Comparison of ENCODE assay signal across 8 cellular contexts in genomic region chr11:7986768-7987559, GRCh38. TPM values are rescaled to one million over a fixed set of nuclear protein-coding genes. Genes with fewer than 3 reads are reported as not detected.
A peak's percentile ranks its signal among the peaks of the same experiment; 100 is the strongest.
DNase-seq lines count a peak whose midpoint lies in the region; ATAC-seq and TF ChIP-seq lines count a peak whose summit lies in the region.

Gene EIF3F, plus strand, starts transcription at chr11:7987337. Its CDS starts 16 bp downstream, at chr11:7987353.

- intact Hi-C loops in dorsolateral prefrontal cortex (cut with DNase I): loop anchor here (1.0 to 10.0 kb wide), 4 partner anchors 94 to 890 kb away; no protein-coding TSS in a partner anchor

- 1% methylated on average over 47 of the region's 47 CpGs for WGBS in liver

- peak; percentile 89 to 99 (median 96) for DNase-seq in CD4-positive, CD25-positive, alpha-beta regulatory T cell
- peak; percentile 99 for DNase-seq in NCI-H82 (lab: John Stamatoyannopoulos, UW)
- DNase-seq in activated CD4-positive, alpha-beta T cell treated with anti-CD3 and anti-CD28 coated beads, Interleukin-2, amount 50 U/mL, for 48 hours: peak; percentile 85 to 88
- peak; percentile 75 to 96 (median 91) for DNase-seq in dorsolateral prefrontal cortex
- DNase-seq in stimulated activated CD4-positive, alpha-beta T cell treated with anti-CD3 and anti-CD28 coated beads, Interleukin-4, amount 100 ng/mL, for 24 hours: peak; percentile 94

- peaks cover 21 to 55% (median 41%) of the 10 kb centered on the region in 4 donors for H3K4me1 Mint-ChIP-seq in CD4-positive, CD25-positive, alpha-beta regulatory T cell

- H3K4me3 ChIP-seq in CD4-positive, CD25-positive, alpha-beta regulatory T cell (ENCODE audit: low read depth, low read length): peak within 1 kb of the TSS; percentile 98
- H3K4me3 ChIP-seq in dorsolateral prefrontal cortex (peak within 1 kb of the TSS; percentile 57 to 97 (median 83)), liver (ENCODE audit: low read depth in 1 of 3, low read length in 3 of 3) (peak within 1 kb of the TSS; percentile 71 to 99 (median 96))

- peak; percentile 97 to 98 for ATAC-seq in CD4-positive, CD25-positive, alpha-beta regulatory T cell (ENCODE audit: low read depth in 2 of 2)
- ATAC-seq in GM19438 (IDR thresholded peaks at IDR 0.05; ENCODE audit: low read depth, unreplicated experiment) (peak; percentile 93), HG03575 (IDR thresholded peaks at IDR 0.05; ENCODE audit: extremely low read depth, insufficient number of reproducible peaks, low FRiP score, unreplicated experiment) (peak; percentile 89)

- peaks cover 25% of the 10 kb centered on the region for H3K4me1 ChIP-seq in CD4-positive, CD25-positive, alpha-beta regulatory T cell (ENCODE audit: control insufficient read depth, insufficient read depth, low read length, poor library complexity, severe bottlenecking)
- peaks cover 4 to 30% (median 24%) of the 10 kb centered on the region in 4 donors for H3K4me1 ChIP-seq in liver (ENCODE audit: control insufficient read depth in 4 of 4, insufficient read depth in 4 of 4, low read length in 3 of 4)

- H3K27ac Mint-ChIP-seq in CD4-positive, CD25-positive, alpha-beta regulatory T cell: peak within 1 kb of the TSS; percentile 94 to 100 (median 97)

- peak; percentile 98 for TF ChIP-seq RAD21 in liver (IDR thresholded peaks at IDR 0.05)

- TF ChIP-seq CTCF in dorsolateral prefrontal cortex (IDR thresholded peaks at IDR 0.05 in 54 of 56, conservative IDR thresholded peaks at IDR 0.05 in 2 of 56; ENCODE audit: low read depth in 1 of 56, partially characterized antibody in 56 of 56): peak; percentile 75 to 96 (median 90)
- TF ChIP-seq CTCF in liver (IDR thresholded peaks at IDR 0.05; ENCODE audit: low read depth, low read length, missing input control): peak; percentile 91

- peaks cover 16% of the 10 kb centered on the region for H3K36me3 ChIP-seq in CD4-positive, CD25-positive, alpha-beta regulatory T cell (ENCODE audit: control insufficient read depth, insufficient read depth, low read length)
- H3K36me3 ChIP-seq in liver (ENCODE audit: control insufficient read depth in 4 of 4, insufficient read depth in 3 of 4, low read depth in 1 of 4, low read length in 3 of 4): peaks cover 0 to 6% (median 2%) of the 10 kb centered on the region in 4 donors

- no peaks in the 10 kb centered on the region for H3K9me3 Mint-ChIP-seq in CD4-positive, CD25-positive, alpha-beta regulatory T cell

- H3K4me3 Mint-ChIP-seq in CD4-positive, CD25-positive, alpha-beta regulatory T cell: peak within 1 kb of the TSS; percentile 77 to 98 (median 94)

- H3K9me3 ChIP-seq in CD4-positive, CD25-positive, alpha-beta regulatory T cell (ENCODE audit: control insufficient read depth in 2 of 2, low read length in 2 of 2): no peaks in the 10 kb centered on the region
- H3K9me3 ChIP-seq in liver (ENCODE audit: control insufficient read depth in 4 of 4, low read length in 3 of 4): no peaks in the 10 kb centered on the region

- H3K27me3 Mint-ChIP-seq in CD4-positive, CD25-positive, alpha-beta regulatory T cell: peaks cover 10% of the 10 kb centered on the region

- H3K36me3 Mint-ChIP-seq in CD4-positive, CD25-positive, alpha-beta regulatory T cell: peaks cover 10% of the 10 kb centered on the region

- H3K9ac ChIP-seq in liver (ENCODE audit: low read depth in 1 of 2, low read length in 2 of 2): peak within 1 kb of the TSS; percentile 31 to 97

- no peaks in the 10 kb centered on the region for H3K27me3 ChIP-seq in CD4-positive, CD25-positive, alpha-beta regulatory T cell (ENCODE audit: control insufficient read depth, insufficient read depth, low read length)
- no peaks in the 10 kb centered on the region for H3K27me3 ChIP-seq in dorsolateral prefrontal cortex
- H3K27me3 ChIP-seq in liver (ENCODE audit: control insufficient read depth in 4 of 4, insufficient read depth in 4 of 4, low read length in 3 of 4): no peaks in the 10 kb centered on the region

- peak within 1 kb of the TSS; percentile 75 for H3K27ac ChIP-seq in CD4-positive, CD25-positive, alpha-beta regulatory T cell (ENCODE audit: insufficient read depth, low read length, poor library complexity, severe bottlenecking)
- peak within 1 kb of the TSS in 55 of 59 donors; percentile 9 to 89 (median 74) for H3K27ac ChIP-seq in dorsolateral prefrontal cortex
- H3K27ac ChIP-seq in liver (ENCODE audit: low read depth in 1 of 2, low read length in 2 of 2): peak within 1 kb of the TSS; percentile 41 to 49

TF ChIP-seq in liver, 16 proteins besides CTCF, POLR2A, EP300 and RAD21:
- TF ChIP-seq GABPA (IDR thresholded peaks at IDR 0.05 in 1 of 2, conservative IDR thresholded peaks at IDR 0.05 in 1 of 2): peak; percentile 92 to 97
- TF ChIP-seq HNF4G (IDR thresholded peaks at IDR 0.05): no peak
- TF ChIP-seq, protein P1, sequence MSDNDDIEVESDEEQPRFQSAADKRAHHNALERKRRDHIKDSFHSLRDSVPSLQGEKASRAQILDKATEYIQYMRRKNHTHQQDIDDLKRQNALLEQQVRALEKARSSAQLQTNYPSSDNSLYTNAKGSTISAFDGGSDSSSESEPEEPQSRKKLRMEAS (IDR thresholded peaks at IDR 0.05): peak; percentile 76
- TF ChIP-seq HNF4A (conservative IDR thresholded peaks at IDR 0.05): peak; percentile 44 to 69
- peak; percentile 82 to 87 for TF ChIP-seq JUND (IDR thresholded peaks at IDR 0.05)
- TF ChIP-seq TAF1 (conservative IDR thresholded peaks at IDR 0.05): no peak
- no peak for TF ChIP-seq FOXA1 (IDR thresholded peaks at IDR 0.05)
- peak; percentile 97 for TF ChIP-seq YY1 (IDR thresholded peaks at IDR 0.05)
- TF ChIP-seq REST (IDR thresholded peaks at IDR 0.05): peak; percentile 40
- peak in 1 of 2 donors; percentile 31 for TF ChIP-seq EGR1 (IDR thresholded peaks at IDR 0.05; ENCODE audit: low read depth in 2 of 2)
- TF ChIP-seq, protein P2, sequence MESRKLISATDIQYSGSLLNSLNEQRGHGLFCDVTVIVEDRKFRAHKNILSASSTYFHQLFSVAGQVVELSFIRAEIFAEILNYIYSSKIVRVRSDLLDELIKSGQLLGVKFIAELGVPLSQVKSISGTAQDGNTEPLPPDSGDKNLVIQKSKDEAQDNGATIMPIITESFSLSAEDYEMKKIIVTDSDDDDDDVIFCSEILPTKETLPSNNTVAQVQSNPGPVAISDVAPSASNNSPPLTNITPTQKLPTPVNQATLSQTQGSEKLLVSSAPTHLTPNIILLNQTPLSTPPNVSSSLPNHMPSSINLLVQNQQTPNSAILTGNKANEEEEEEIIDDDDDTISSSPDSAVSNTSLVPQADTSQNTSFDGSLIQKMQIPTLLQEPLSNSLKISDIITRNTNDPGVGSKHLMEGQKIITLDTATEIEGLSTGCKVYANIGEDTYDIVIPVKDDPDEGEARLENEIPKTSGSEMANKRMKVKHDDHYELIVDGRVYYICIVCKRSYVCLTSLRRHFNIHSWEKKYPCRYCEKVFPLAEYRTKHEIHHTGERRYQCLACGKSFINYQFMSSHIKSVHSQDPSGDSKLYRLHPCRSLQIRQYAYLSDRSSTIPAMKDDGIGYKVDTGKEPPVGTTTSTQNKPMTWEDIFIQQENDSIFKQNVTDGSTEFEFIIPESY (IDR thresholded peaks at IDR 0.05): peak; percentile 66
- TF ChIP-seq RXRA (IDR thresholded peaks at IDR 0.05): peak; percentile 62
- peak; percentile 84 for TF ChIP-seq SP1 (IDR thresholded peaks at IDR 0.05)
- TF ChIP-seq, protein P3, sequence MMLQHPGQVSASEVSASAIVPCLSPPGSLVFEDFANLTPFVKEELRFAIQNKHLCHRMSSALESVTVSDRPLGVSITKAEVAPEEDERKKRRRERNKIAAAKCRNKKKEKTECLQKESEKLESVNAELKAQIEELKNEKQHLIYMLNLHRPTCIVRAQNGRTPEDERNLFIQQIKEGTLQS (IDR thresholded peaks at IDR 0.05): peak; percentile 57
- no peak for TF ChIP-seq NR2F2 (IDR thresholded peaks at IDR 0.05)

RNA-seq across cellular contexts. Expression of gene EIF3F, which starts in this region (rescaled TPM):
- 331 TPM for total RNA-seq in CD4-positive, CD25-positive, alpha-beta regulatory T cell
- 100 to 1,000 TPM; 393 to 507 (median 480) TPM for polyA plus RNA-seq in CD4-positive, CD25-positive, alpha-beta regulatory T cell
- total RNA-seq in dorsolateral prefrontal cortex: 100 to 1,000 TPM in 97 of 120 experiments, 10 to 100 TPM in 23; 85.3 to 147 (median 108) TPM
- 100 to 1,000 TPM in 1 of 2 donors, 10 to 100 TPM in 1; 68.4 to 246 TPM for total RNA-seq in liver
- polyA plus RNA-seq in liver: 100 to 1,000 TPM in 1 of 2 donors, 10 to 100 TPM in 1; 59.4 to 226 TPM

Comparison
In these comparisons a context has a peak if more than half of its experiments do, and no peak if none do; other contexts are left out.
1. Peak in every context shown above with its lines: DNase-seq, ATAC-seq, H3K4me3 ChIP-seq and H3K27ac ChIP-seq.